16 cellular contexts compared by ENCODE assay signal in the genomic region with DNA sequence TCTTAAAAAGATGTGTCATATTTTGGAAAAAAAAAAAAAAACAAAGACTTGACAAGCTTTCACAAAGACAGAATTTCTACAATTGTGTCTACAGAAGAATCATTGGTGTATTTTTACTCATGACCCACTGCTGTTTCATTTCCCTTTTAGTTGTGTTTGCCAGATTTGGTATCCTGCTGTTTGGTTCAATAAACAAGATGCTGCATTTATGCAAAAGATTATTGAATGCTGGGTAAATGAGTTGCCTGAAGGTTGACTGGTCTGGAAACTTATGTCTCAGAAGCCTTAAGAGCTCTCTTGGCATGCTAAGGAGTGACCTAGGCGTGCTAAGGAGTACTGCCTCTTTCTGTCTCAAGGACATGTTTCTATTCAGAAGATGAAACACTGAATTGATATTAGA.
"Had no signal": no experiment of that assay in that cellular context is flagged by ENCODE, and none has a peak within 500 bp of the region (broad histone marks: within the 10 kb centered on the region; RNA-seq: fewer than 3 reads in every experiment).

No MANE protein-coding gene starts in this region.

- H3K4me3 ChIP-seq: lower lobe of right lung, prostate gland, suprapubic skin had no signal

- ATAC-seq: effector memory CD8-positive, alpha-beta T cell; left colon; lower lobe of right lung; right cardiac atrium; stimulated activated naive CD8-positive, alpha-beta T cell treated with anti-CD3 and anti-CD28 coated beads, Interleukin-15, Interleukin-2, amounts not matched to agents 100 U/mL and 50 U/mL, for 24 hours had no signal

- DNase-seq: activated CD4-positive, alpha-beta memory T cell treated with anti-CD3 and anti-CD28 coated beads, Interleukin-2, amount 10 ng/mL, durations not matched to agents 7 days and 5 days; activated CD4-positive, alpha-beta T cell treated with anti-CD3 and anti-CD28 coated beads for 4 hours; activated naive CD4-positive, alpha-beta T cell treated with anti-CD3 and anti-CD28 coated beads, Interleukin-2, amount 10 ng/mL, durations not matched to agents 7 days and 5 days; activated T-cell treated with anti-CD3 and anti-CD28 coated beads, Interleukin-2, amount 50 U/mL, for 24 hours; dermis blood vessel endothelial cell; effector memory CD8-positive, alpha-beta T cell; head of caudate nucleus; left colon; lower lobe of right lung; nucleus accumbens; right cardiac atrium; small intestine; stimulated activated naive CD8-positive, alpha-beta T cell treated with anti-CD3 and anti-CD28 coated beads, Interleukin-15, Interleukin-2, amounts not matched to agents 100 U/mL and 50 U/mL, for 24 hours; trophoblast cell had no signal

- H3K27me3 ChIP-seq: suprapubic skin had no signal

- H3K36me3 ChIP-seq: lower lobe of right lung, prostate gland, suprapubic skin had no signal

- H3K9me3 ChIP-seq: lower lobe of right lung, prostate gland, suprapubic skin had no signal
